ENCODE assay signal across 8 cellular contexts in genomic region chr4:101419324-101420135, GRCh38.
DNase-seq lines count a peak whose midpoint lies in the region; ATAC-seq and TF ChIP-seq lines count a peak whose summit lies in the region.
"Had no signal": no experiment of that assay in that cellular context is flagged by ENCODE, and none has a peak within 500 bp of the region (broad histone marks: within the 10 kb centered on the region; RNA-seq: fewer than 3 reads in every experiment).

No MANE protein-coding gene starts in this region.

- peak overlapping the region; percentile 1 for H3K4me3 Mint-ChIP-seq in activated T-helper 2 cell treated with anti-CD3 and anti-CD28 coated beads, Interferon-gamma antibody, Interleukin-2, Interleukin-4, amounts not matched to agents 10 μg/mL and 5 μg/mL and 100 μg/mL, durations not matched to agents 14 hours and 24 hours and 36 hours (ENCODE audit: low read depth)
- no peak overlapping the region for H3K4me3 Mint-ChIP-seq in stimulated activated naive B cell treated with anti-CD40 and anti-IgM and Interleukin-4, amounts not matched to agents 10 μg/mL and 1 μg/mL and 100 μg/mL, for 72 hours

- intact Hi-C loops in activated T-helper 2 cell treated with anti-CD3 and anti-CD28 coated beads, Interferon-gamma antibody, Interleukin-2, Interleukin-4, amounts not matched to agents 10 μg/mL and 5 μg/mL and 100 μg/mL, durations not matched to agents 14 hours and 24 hours and 36 hours (cut with micrococcal nuclease), result loop anchor here (2.0 to 10.0 kb wide), 8 partner anchors 132 to 1565 kb away; partner anchors contain the start of gene SLC39A8

- no peak for TF ChIP-seq POLR2A in GM18505 (IDR thresholded peaks at IDR 0.05; ENCODE audit: borderline replicate concordance, extremely low read depth, insufficient read depth, insufficient read length)

- H3K9me3 Mint-ChIP-seq in activated T-helper 2 cell treated with anti-CD3 and anti-CD28 coated beads, Interferon-gamma antibody, Interleukin-2, Interleukin-4, amounts not matched to agents 10 μg/mL and 5 μg/mL and 100 μg/mL, durations not matched to agents 14 hours and 24 hours and 36 hours, result peaks cover 8% of the 10 kb centered on the region
- peaks cover 4 to 5% of the 10 kb centered on the region in 2 donors for H3K9me3 Mint-ChIP-seq in stimulated activated naive B cell treated with anti-CD40 and anti-IgM and Interleukin-4, amounts not matched to agents 10 μg/mL and 1 μg/mL and 100 μg/mL, for 72 hours

- no peak for DNase-seq in activated T-helper 2 cell treated with anti-CD3 and anti-CD28 coated beads, Interferon-gamma antibody, Interleukin-2, Interleukin-4, amounts not matched to agents 10 μg/mL and 5 μg/mL and 100 μg/mL, durations not matched to agents 14 hours and 24 hours and 36 hours (ENCODE audit: low spot score)
- DNase-seq in stimulated activated naive B cell treated with anti-CD40 and anti-IgM and Interleukin-4, amounts not matched to agents 10 μg/mL and 1 μg/mL and 100 μg/mL, for 72 hours, result no peak
- DNase-seq in NOMO-1 (lab: John Stamatoyannopoulos, UW; ENCODE audit: unreplicated experiment in 2 of 2) (no peak), epidermal melanocyte (ENCODE audit: insufficient read length, low spot score) (no peak)

- peaks cover 17% of the 10 kb centered on the region for H3K27me3 Mint-ChIP-seq in activated T-helper 2 cell treated with anti-CD3 and anti-CD28 coated beads, Interferon-gamma antibody, Interleukin-2, Interleukin-4, amounts not matched to agents 10 μg/mL and 5 μg/mL and 100 μg/mL, durations not matched to agents 14 hours and 24 hours and 36 hours (ENCODE audit: low read depth)
- H3K27me3 Mint-ChIP-seq in stimulated activated naive B cell treated with anti-CD40 and anti-IgM and Interleukin-4, amounts not matched to agents 10 μg/mL and 1 μg/mL and 100 μg/mL, for 72 hours, result no peaks in the 10 kb centered on the region

- H3K27ac Mint-ChIP-seq in activated T-helper 2 cell treated with anti-CD3 and anti-CD28 coated beads, Interferon-gamma antibody, Interleukin-2, Interleukin-4, amounts not matched to agents 10 μg/mL and 5 μg/mL and 100 μg/mL, durations not matched to agents 14 hours and 24 hours and 36 hours, result peak overlapping the region; percentile 0
- no peak overlapping the region for H3K27ac Mint-ChIP-seq in stimulated activated naive B cell treated with anti-CD40 and anti-IgM and Interleukin-4, amounts not matched to agents 10 μg/mL and 1 μg/mL and 100 μg/mL, for 72 hours
- H3K27ac Mint-ChIP-seq: T-cell had no signal

- peaks cover 6% of the 10 kb centered on the region for H3K36me3 Mint-ChIP-seq in activated T-helper 2 cell treated with anti-CD3 and anti-CD28 coated beads, Interferon-gamma antibody, Interleukin-2, Interleukin-4, amounts not matched to agents 10 μg/mL and 5 μg/mL and 100 μg/mL, durations not matched to agents 14 hours and 24 hours and 36 hours (ENCODE audit: low read depth)
- no peaks in the 10 kb centered on the region for H3K36me3 Mint-ChIP-seq in stimulated activated naive B cell treated with anti-CD40 and anti-IgM and Interleukin-4, amounts not matched to agents 10 μg/mL and 1 μg/mL and 100 μg/mL, for 72 hours
- H3K36me3 Mint-ChIP-seq: T-cell had no signal

- peaks cover 46% of the 10 kb centered on the region for H3K4me1 Mint-ChIP-seq in activated T-helper 2 cell treated with anti-CD3 and anti-CD28 coated beads, Interferon-gamma antibody, Interleukin-2, Interleukin-4, amounts not matched to agents 10 μg/mL and 5 μg/mL and 100 μg/mL, durations not matched to agents 14 hours and 24 hours and 36 hours (ENCODE audit: low read depth)
- H3K4me1 Mint-ChIP-seq in stimulated activated naive B cell treated with anti-CD40 and anti-IgM and Interleukin-4, amounts not matched to agents 10 μg/mL and 1 μg/mL and 100 μg/mL, for 72 hours, result peaks cover 25 to 26% of the 10 kb centered on the region in 2 donors

- peak; percentile 65 for ATAC-seq in GM18505 (IDR thresholded peaks at IDR 0.05; ENCODE audit: unreplicated experiment)
- ATAC-seq in GM21390 (IDR thresholded peaks at IDR 0.05; ENCODE audit: unreplicated experiment), result peak; percentile 73
- ATAC-seq in HG03571 (IDR thresholded peaks at IDR 0.05; ENCODE audit: unreplicated experiment), result peak; percentile 61
- ATAC-seq in stimulated activated naive B cell treated with anti-CD40 and anti-IgM and Interleukin-4, amounts not matched to agents 10 μg/mL and 1 μg/mL and 100 μg/mL, for 72 hours (replicated peaks), result peak; percentile 67 to 71
